In genomic region chr15:88591384-88591783, GRCh38 we compare ENCODE assay signal across 8 cellular contexts.
"Had no signal": no experiment of that assay in that cellular context is flagged by ENCODE, and none has a peak within 500 bp of the region (broad histone marks: within the 10 kb centered on the region; RNA-seq: fewer than 3 reads in every experiment).

No MANE protein-coding gene starts in this region.

- H3K4me3 ChIP-seq: GM12878 had no signal

- ATAC-seq: GM12878 had no signal

- DNase-seq: GDM1, GF-D8 had no signal

- FAIRE-seq: G401.6, GM12878, GM12891, GM12892, GM18507, GM19239 had no signal
